Comparison of ENCODE assay signal across 13 cellular contexts in genomic region chr16:48524348-48525200, GRCh38.
DNase-seq lines count a peak whose midpoint lies in the region; ATAC-seq and TF ChIP-seq lines count a peak whose summit lies in the region.
"Had no signal": no experiment of that assay in that cellular context is flagged by ENCODE, and none has a peak within 500 bp of the region (broad histone marks: within the 10 kb centered on the region; RNA-seq: fewer than 3 reads in every experiment).

No MANE protein-coding gene starts in this region.

- no peaks in the 10 kb centered on the region for H4K20me1 ChIP-seq in PC-3 (ENCODE audit: low read length)

- no peaks in the 10 kb centered on the region for H3K9me3 ChIP-seq in PC-3 (ENCODE audit: low read length)

- H3K4me1 Mint-ChIP-seq in stimulated activated memory B cell treated with anti-CD40 and anti-IgM and Interleukin-4, amounts not matched to agents 10 μg/mL and 1 μg/mL and 100 μg/mL, for 72 hours = peaks cover 25% of the 10 kb centered on the region

- ATAC-seq in PC-3 (no peak), left colon (peak; percentile 18), HG03432 (IDR thresholded peaks at IDR 0.05; ENCODE audit: unreplicated experiment) (no peak), HG03342 (IDR thresholded peaks at IDR 0.05; ENCODE audit: unreplicated experiment) (no peak)
- ATAC-seq in stimulated activated memory B cell treated with anti-CD40 and anti-IgM and Interleukin-4, amounts not matched to agents 10 μg/mL and 1 μg/mL and 100 μg/mL, for 72 hours = peak; percentile 59
- ATAC-seq: activated CD8-positive, alpha-beta T cell treated with anti-CD3 and anti-CD28 coated beads for 36 hours had no signal

- H3F3A ChIP-seq in PC-3 (ENCODE audit: low read length, unreplicated experiment) = no peaks in the 10 kb centered on the region

- CTCF ChIA-PET in PC-3 (lab: Charles Lee) = no interaction called here

- H3K9ac ChIP-seq in PC-3 (ENCODE audit: low read length) = no peak overlapping the region

- no peaks in the 10 kb centered on the region for H3K79me2 ChIP-seq in PC-3 (ENCODE audit: low read length)

- no peaks in the 10 kb centered on the region for H3K9me2 ChIP-seq in PC-3 (replicated peaks; ENCODE audit: low read length)

- H3K36me3 Mint-ChIP-seq in stimulated activated memory B cell treated with anti-CD40 and anti-IgM and Interleukin-4, amounts not matched to agents 10 μg/mL and 1 μg/mL and 100 μg/mL, for 72 hours = peaks cover 3% of the 10 kb centered on the region

- H3K9me3 Mint-ChIP-seq in stimulated activated memory B cell treated with anti-CD40 and anti-IgM and Interleukin-4, amounts not matched to agents 10 μg/mL and 1 μg/mL and 100 μg/mL, for 72 hours = no peaks in the 10 kb centered on the region

- no peaks in the 10 kb centered on the region for H3K36me3 ChIP-seq in PC-3 (ENCODE audit: low read depth, low read length)

- no TSS peak for BruUV-seq in PC-3 (replicated peaks; lab: Mats Ljungman, UMichigan)

- 0 out of 2 replicates have a peak overlapping the region, but pooled peaks have one; percentile 13 for H2AFZ ChIP-seq in PC-3 (ENCODE audit: low read length)

- H3K27ac ChIP-seq in PC-3 (ENCODE audit: low read length) = no peak overlapping the region

- H3K4me2 ChIP-seq in PC-3 (ENCODE audit: low read length) = no peak overlapping the region

- peak overlapping the region; percentile 72 for H3K27ac Mint-ChIP-seq in stimulated activated memory B cell treated with anti-CD40 and anti-IgM and Interleukin-4, amounts not matched to agents 10 μg/mL and 1 μg/mL and 100 μg/mL, for 72 hours
- H3K27ac Mint-ChIP-seq: activated CD8-positive, alpha-beta T cell treated with anti-CD3 and anti-CD28 coated beads for 36 hours had no signal

- POLR2A ChIA-PET in PC-3 (lab: Charles Lee; ENCODE audit: unreplicated experiment) = no interaction called here

- intact Hi-C loops in PC-3 (cut with micrococcal nuclease) (loop anchor here (5.0 to 10.0 kb wide), 3 partner anchors 70 to 157 kb away; no protein-coding TSS in a partner anchor), left colon (cut with DNase I, micrococcal nuclease) (no loop called here)

- DNase-seq in SKM-1 treated with dmso at 0.1 percent for 144 hours (lab: John Stamatoyannopoulos, UW; ENCODE audit: unreplicated experiment) = peak; percentile 7
- DNase-seq in SKM-1 (lab: John Stamatoyannopoulos, UW; ENCODE audit: unreplicated experiment) = no peak
- peak; percentile 48 for DNase-seq in PC-3
- DNase-seq in left colon = no peak
- no peak for DNase-seq in SW 1271 (lab: John Stamatoyannopoulos, UW)
- DNase-seq: activated CD8-positive, alpha-beta T cell treated with anti-CD3 and anti-CD28 coated beads for 36 hours; GF-D8; NCI-H187 treated with DMSO at 0.1 percent for 48 hours; NCI-H526 treated with DMSO at 0.1 percent for 48 hours; nucleus accumbens had no signal

- no peak for TF ChIP-seq CTCF in PC-3 (conservative IDR thresholded peaks at IDR 0.05; ENCODE audit: low read depth, low read length)

- H3K27me3 Mint-ChIP-seq in stimulated activated memory B cell treated with anti-CD40 and anti-IgM and Interleukin-4, amounts not matched to agents 10 μg/mL and 1 μg/mL and 100 μg/mL, for 72 hours = no peaks in the 10 kb centered on the region
- H3K27me3 Mint-ChIP-seq: activated CD8-positive, alpha-beta T cell treated with anti-CD3 and anti-CD28 coated beads for 36 hours had no signal

- H3K4me3 Mint-ChIP-seq in stimulated activated memory B cell treated with anti-CD40 and anti-IgM and Interleukin-4, amounts not matched to agents 10 μg/mL and 1 μg/mL and 100 μg/mL, for 72 hours = no peak overlapping the region
- H3K4me3 Mint-ChIP-seq: activated CD8-positive, alpha-beta T cell treated with anti-CD3 and anti-CD28 coated beads for 36 hours had no signal

- H3K27me3 ChIP-seq in PC-3 (ENCODE audit: low read length) = no peaks in the 10 kb centered on the region

- H3K4me3 ChIP-seq in PC-3 (ENCODE audit: low read length) = no peak overlapping the region

- H3K4me1 ChIP-seq in PC-3 (ENCODE audit: insufficient read depth, low read length) = peaks cover 20% of the 10 kb centered on the region

Comparison
In these comparisons a context has a peak if more than half of its experiments do, and no peak if none do; other contexts are left out.
1. DNase-seq: peak in SKM-1 treated with dmso at 0.1 percent for 144 hours (single experiment) and PC-3 (single experiment); none in SKM-1 (single experiment), left colon (0 of 2) and SW 1271 (0 of 2).
2. ATAC-seq: peak in left colon (single experiment) and stimulated activated memory B cell treated with anti-CD40 and anti-IgM and Interleukin-4, amounts not matched to agents 10 μg/mL and 1 μg/mL and 100 μg/mL, for 72 hours (single experiment); none in PC-3 (single experiment), HG03432 (single experiment) and HG03342 (single experiment).